31 cellular contexts compared by ENCODE assay signal in genomic region chr20:3477861-3478544, GRCh38.
"Had no signal": no experiment of that assay in that cellular context is flagged by ENCODE, and none has a peak within 500 bp of the region (broad histone marks: within the 10 kb centered on the region; RNA-seq: fewer than 3 reads in every experiment).

No MANE protein-coding gene starts in this region.

- H3K4me3 ChIP-seq: cardiac muscle cell had no signal

- H3K27me3 Mint-ChIP-seq: activated CD4-positive, alpha-beta T cell treated with anti-CD3 and anti-CD28 coated beads, Interleukin-2, amount 10 ng/mL, durations not matched to agents 7 days and 5 days; activated T-cell treated with anti-CD3 and anti-CD28 coated beads, Interleukin-2, amount 50 U/mL, for 24 hours; central memory CD8-positive, alpha-beta T cell had no signal

- DNase-seq: activated CD4-positive, alpha-beta T cell treated with anti-CD3 and anti-CD28 coated beads for 1 hour; activated CD4-positive, alpha-beta T cell treated with anti-CD3 and anti-CD28 coated beads, Interleukin-2, amount 10 ng/mL, durations not matched to agents 7 days and 5 days; activated CD4-positive, alpha-beta T cell treated with anti-CD3 and anti-CD28 coated beads, Interleukin-2, amount 50 U/mL, for 48 hours; activated CD4-positive, CD25-positive, alpha-beta regulatory T cell; activated CD8-positive, alpha-beta T cell treated with anti-CD3 and anti-CD28 coated beads, Interleukin-2, amount 10 ng/mL, durations not matched to agents 7 days and 5 days; activated gamma-delta T cell; activated naive CD4-positive, alpha-beta T cell treated with anti-CD3 and anti-CD28 coated beads for 36 hours; activated T-cell treated with anti-CD3 and anti-CD28 coated beads, Interleukin-2, amount 50 U/mL, for 24 hours; amniotic stem cell; aorta; Kasumi-1; KG1; MM.1S; MV-4-11; NCI-H1092; NCI-H1436 treated with DMSO at 0.1 percent for 48 hours; NCI-H1694 treated with DMSO at 0.1 percent for 48 hours; NCI-H2029; NCI-H510A; NCI-H526; NCI-H748 treated with DMSO at 0.1 percent for 48 hours; NK-92 treated with Interleukin-12 subunit alpha and Interleukin-12 subunit beta, amount 100 ng/mL, for 24 hours; Right ventricle myocardium superior; SW 1271; T-helper 1 cell; T1000; WERI-Rb-1 had no signal

- H3K27ac Mint-ChIP-seq: activated CD4-positive, alpha-beta T cell treated with anti-CD3 and anti-CD28 coated beads, Interleukin-2, amount 10 ng/mL, durations not matched to agents 7 days and 5 days; activated CD8-positive, alpha-beta T cell treated with anti-CD3 and anti-CD28 coated beads, Interleukin-2, amount 10 ng/mL, durations not matched to agents 7 days and 5 days; activated naive CD4-positive, alpha-beta T cell treated with anti-CD3 and anti-CD28 coated beads for 36 hours; activated naive CD4-positive, alpha-beta T cell treated with anti-CD3 and anti-CD28 coated beads, Interleukin-2, amount 50 U/mL, for 72 hours; activated T-helper 2 cell treated with anti-CD3 and anti-CD28 coated beads, Interferon-gamma antibody, Interleukin-2, Interleukin-4, amounts not matched to agents 10 μg/mL and 5 μg/mL and 100 μg/mL, durations not matched to agents 14 hours and 24 hours and 36 hours had no signal

- H3K36me3 ChIP-seq: cardiac muscle cell, WERI-Rb-1 had no signal

- H3K9me3 Mint-ChIP-seq: activated CD4-positive, alpha-beta T cell treated with anti-CD3 and anti-CD28 coated beads, Interleukin-2, amount 10 ng/mL, durations not matched to agents 7 days and 5 days; activated naive CD4-positive, alpha-beta T cell treated with anti-CD3 and anti-CD28 coated beads for 36 hours; activated naive CD4-positive, alpha-beta T cell treated with anti-CD3 and anti-CD28 coated beads, Interleukin-2, amount 50 U/mL, for 72 hours; activated T-cell treated with anti-CD3 and anti-CD28 coated beads, Interleukin-2, amount 50 U/mL, for 24 hours; activated T-helper 2 cell treated with anti-CD3 and anti-CD28 coated beads, Interferon-gamma antibody, Interleukin-2, Interleukin-4, amounts not matched to agents 10 μg/mL and 5 μg/mL and 100 μg/mL, durations not matched to agents 14 hours and 24 hours and 36 hours; central memory CD8-positive, alpha-beta T cell had no signal

- ATAC-seq: activated CD8-positive, alpha-beta T cell treated with anti-CD3 and anti-CD28 coated beads, Interleukin-2, amount 10 ng/mL, durations not matched to agents 7 days and 5 days; activated naive CD4-positive, alpha-beta T cell treated with anti-CD3 and anti-CD28 coated beads, Interleukin-2, amount 50 U/mL, for 72 hours had no signal

- H3K27ac ChIP-seq: cardiac muscle cell, WERI-Rb-1 had no signal

- H3K27me3 ChIP-seq: cardiac muscle cell had no signal

- H3K4me3 Mint-ChIP-seq: activated CD4-positive, alpha-beta T cell treated with anti-CD3 and anti-CD28 coated beads, Interleukin-2, amount 10 ng/mL, durations not matched to agents 7 days and 5 days; activated CD8-positive, alpha-beta T cell treated with anti-CD3 and anti-CD28 coated beads, Interleukin-2, amount 10 ng/mL, durations not matched to agents 7 days and 5 days; activated naive CD4-positive, alpha-beta T cell treated with anti-CD3 and anti-CD28 coated beads for 36 hours; activated T-cell treated with anti-CD3 and anti-CD28 coated beads, Interleukin-2, amount 50 U/mL, for 24 hours; central memory CD8-positive, alpha-beta T cell had no signal
